In the genomic region with DNA sequence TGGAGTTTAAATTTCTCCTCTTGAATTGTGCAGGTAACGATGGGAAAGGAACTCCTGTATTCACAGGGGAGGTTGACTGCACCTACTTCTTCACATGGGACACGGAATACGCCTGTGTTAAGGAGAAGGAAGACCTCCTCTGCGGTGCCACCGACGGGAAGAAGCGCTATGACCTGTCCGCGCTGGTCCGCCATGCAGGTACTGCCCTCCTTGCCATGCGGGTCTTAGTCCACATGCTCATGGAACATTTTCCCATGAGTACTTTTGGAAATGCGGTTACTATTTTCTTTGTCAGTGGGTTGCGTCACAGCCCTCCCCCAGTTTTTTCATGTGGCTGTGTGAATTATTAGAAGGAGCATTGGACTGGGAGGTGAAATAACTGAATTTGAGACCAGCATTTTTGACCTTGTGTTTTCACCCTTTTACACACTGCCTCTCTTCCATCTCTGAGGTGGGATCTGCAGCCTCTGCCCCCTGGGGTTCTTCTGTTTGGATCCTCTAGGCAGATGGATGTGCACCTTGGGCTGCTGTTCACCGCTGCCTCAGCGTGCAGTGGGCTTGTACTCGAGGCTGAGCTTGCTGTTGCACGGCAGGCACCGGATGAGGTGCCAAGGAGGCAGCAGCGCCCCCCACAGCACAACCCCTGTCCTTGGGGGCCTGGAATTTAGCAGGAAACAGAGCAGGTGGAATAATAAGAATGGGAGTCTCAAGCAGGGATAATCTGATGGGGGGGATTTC, we compare ENCODE assay signal across 23 cellular contexts.
DNase-seq lines count a peak whose midpoint lies in the region; ATAC-seq, FAIRE-seq and TF ChIP-seq lines count a peak whose summit lies in the region.
"Had no signal": no experiment of that assay in that cellular context is flagged by ENCODE, and none has a peak within 500 bp of the region (broad histone marks: within the 10 kb centered on the region; RNA-seq: fewer than 3 reads in every experiment).

No MANE protein-coding gene starts in this region.

- 96% methylated on average over 19 of the region's 19 CpGs; no CpG with 5 or more reads in 1 of the 2 experiments for WGBS in H1 (ENCODE audit: extremely low coverage in 1 of 2, insufficient coverage in 1 of 2, insufficient read length in 1 of 2, insufficient replicate concordance in 2 of 2, low coverage in 1 of 2, low lambda C conversion rate in 2 of 2, missing lambda C conversion rate in 1 of 2), 2 experiments

- POLR2A ChIA-PET in H1 (lab: Charles Lee; ENCODE audit: partially characterized antibody) = no interaction called here

- TF ChIP-seq RAD21 in H1 (IDR thresholded peaks at IDR 0.05 in 1 of 2, conservative IDR thresholded peaks at IDR 0.05 in 1 of 2; ENCODE audit: low read depth in 2 of 2, low read length in 2 of 2) = peak; percentile 22 to 37; a peak in 3 of 4 replicates

- no peak overlapping the region for H3K4me3 Mint-ChIP-seq in stimulated activated naive CD8-positive, alpha-beta T cell treated with anti-CD3 and anti-CD28 coated beads, Interleukin-15, amount 100 ng/mL, for 72 hours
- no peak overlapping the region for H3K4me3 Mint-ChIP-seq in natural killer cell treated with Interleukin-12 subunit alpha and Interleukin-12 subunit beta and Interleukin-15 and Interleukin-18, amount 100 ng/mL, for 72 hours
- H3K4me3 Mint-ChIP-seq in HFFc6 = no peak overlapping the region
- H3K4me3 Mint-ChIP-seq: CD4-positive, alpha-beta T cell; neural progenitor cell had no signal

- no peak overlapping the region for H4K5ac ChIP-seq in H1 (ENCODE audit: insufficient read length, low read depth, low read length)

- no peak for ATAC-seq in stimulated activated naive CD8-positive, alpha-beta T cell treated with anti-CD3 and anti-CD28 coated beads, Interleukin-15, amount 100 ng/mL, for 72 hours
- no peak for ATAC-seq in stimulated activated naive CD8-positive, alpha-beta T cell treated with anti-CD3 and anti-CD28 coated beads, Interleukin-15, Interleukin-2, amounts not matched to agents 100 U/mL and 50 U/mL, for 24 hours
- ATAC-seq in natural killer cell treated with Interleukin-12 subunit alpha and Interleukin-12 subunit beta and Interleukin-15 and Interleukin-18, amount 100 ng/mL, for 72 hours = no peak
- ATAC-seq: mucosa of descending colon had no signal

- no peak overlapping the region for H4K91ac ChIP-seq in H1 (replicated peaks; ENCODE audit: insufficient read length, low read length)

- H3K4me1 Mint-ChIP-seq in stimulated activated naive CD8-positive, alpha-beta T cell treated with anti-CD3 and anti-CD28 coated beads, Interleukin-15, amount 100 ng/mL, for 72 hours = peaks cover 23% of the 10 kb centered on the region
- H3K4me1 Mint-ChIP-seq in natural killer cell treated with Interleukin-12 subunit alpha and Interleukin-12 subunit beta and Interleukin-15 and Interleukin-18, amount 100 ng/mL, for 72 hours (ENCODE audit: low read depth in 2 of 2) = peaks cover 37 to 61% of the 10 kb centered on the region in 2 donors
- peaks cover 60% of the 10 kb centered on the region for H3K4me1 Mint-ChIP-seq in HFFc6 (ENCODE audit: low read depth)
- H3K4me1 Mint-ChIP-seq: neural progenitor cell had no signal

- H3K36me3 ChIP-seq in H1 (ENCODE audit: control insufficient read depth in 2 of 4, insufficient read depth in 4 of 4, low read length in 3 of 4) = peaks cover 26 to 61% (median 55%) of the 10 kb centered on the region in 4 experiments
- H3K36me3 ChIP-seq: neural progenitor cell had no signal

- no peak overlapping the region for H3K18ac ChIP-seq in H1 (ENCODE audit: extremely low read depth, low read length)

- H3K14ac ChIP-seq in H1 (ENCODE audit: insufficient read length) = no peak overlapping the region

- CTCF ChIA-PET in H1 (lab: Charles Lee; ENCODE audit: partially characterized antibody) = interaction anchor here (0.8 to 1.7 kb wide), 5 partner anchors 9 to 177 kb away, joined by 3 to 6 read pairs (median 3); no protein-coding TSS in a partner anchor

- no peak overlapping the region for H2AFZ ChIP-seq in H1 (ENCODE audit: low read length)
- H2AFZ ChIP-seq: neural progenitor cell had no signal

- H3K27me3 ChIP-seq in H1 (replicated peaks in 1 of 4; ENCODE audit: control insufficient read depth in 3 of 4, extremely low read depth in 1 of 4, insufficient read depth in 3 of 4, low read length in 3 of 4) = no peaks in the 10 kb centered on the region
- H3K27me3 ChIP-seq: heart right ventricle, left lung, neural progenitor cell had no signal

- H3K4ac ChIP-seq in H1 (replicated peaks; ENCODE audit: insufficient read length, low read depth, low read length) = no peak overlapping the region

- no peaks in the 10 kb centered on the region for H3K27me3 Mint-ChIP-seq in stimulated activated naive CD8-positive, alpha-beta T cell treated with anti-CD3 and anti-CD28 coated beads, Interleukin-15, amount 100 ng/mL, for 72 hours
- H3K27me3 Mint-ChIP-seq in natural killer cell treated with Interleukin-12 subunit alpha and Interleukin-12 subunit beta and Interleukin-15 and Interleukin-18, amount 100 ng/mL, for 72 hours = no peaks in the 10 kb centered on the region
- H3K27me3 Mint-ChIP-seq in HFFc6 (ENCODE audit: insufficient read depth) = peaks cover 2% of the 10 kb centered on the region
- H3K27me3 Mint-ChIP-seq: CD4-positive, alpha-beta T cell had no signal

- no peaks in the 10 kb centered on the region for H3K4me1 ChIP-seq in H1 (replicated peaks in 1 of 4; ENCODE audit: control insufficient read depth in 3 of 4, insufficient read depth in 4 of 4, low read length in 3 of 4)
- H3K4me1 ChIP-seq: neural progenitor cell had no signal

- H2BK12ac ChIP-seq in H1 (ENCODE audit: low read depth, low read length) = no peak overlapping the region

- H3K4me2 ChIP-seq in H1 (ENCODE audit: insufficient read depth in 1 of 2, low read depth in 2 of 2, low read length in 2 of 2) = no peak overlapping the region
- H3K4me2 ChIP-seq: neural progenitor cell had no signal

- H3K9ac ChIP-seq in H1 (replicated peaks in 1 of 4; ENCODE audit: extremely low read depth in 1 of 4, low read depth in 3 of 4, low read length in 3 of 4) = no peak overlapping the region
- H3K9ac ChIP-seq: neural progenitor cell had no signal

- H3K27ac Mint-ChIP-seq in stimulated activated naive CD8-positive, alpha-beta T cell treated with anti-CD3 and anti-CD28 coated beads, Interleukin-15, amount 100 ng/mL, for 72 hours = peak overlapping the region; percentile 67 to 84
- H3K27ac Mint-ChIP-seq in natural killer cell treated with Interleukin-12 subunit alpha and Interleukin-12 subunit beta and Interleukin-15 and Interleukin-18, amount 100 ng/mL, for 72 hours = peak overlapping the region; percentile 43 to 72
- no peak overlapping the region for H3K27ac Mint-ChIP-seq in HFFc6
- H3K27ac Mint-ChIP-seq: neural progenitor cell had no signal

- H3K23ac ChIP-seq in H1 (ENCODE audit: insufficient read length) = no peak overlapping the region

- no peak for FAIRE-seq in H1 (lab: Jason Lieb, UNC)

- H2AK5ac ChIP-seq in H1 (ENCODE audit: low read depth, low read length) = no peak overlapping the region

- no peaks in the 10 kb centered on the region for H3K79me1 ChIP-seq in H1 (ENCODE audit: low read depth, low read length)

- TF ChIP-seq CTCF in H1 (IDR thresholded peaks at IDR 0.05; ENCODE audit: control extremely low read depth in 1 of 3, insufficient read depth in 1 of 3, low read depth in 1 of 3, low read length in 3 of 3) (peak; percentile 6 to 14 (median 8); a peak in 2 of 4 replicates), HFFc6 (IDR thresholded peaks at IDR 0.05) (no peak)

- peaks cover 3 to 6% of the 10 kb centered on the region in 2 experiments for H4K20me1 ChIP-seq in H1 (replicated peaks in 1 of 2; ENCODE audit: control insufficient read depth in 1 of 2, insufficient read depth in 2 of 2, low read length in 2 of 2)

- no peaks in the 10 kb centered on the region for H3K9me3 Mint-ChIP-seq in stimulated activated naive CD8-positive, alpha-beta T cell treated with anti-CD3 and anti-CD28 coated beads, Interleukin-15, amount 100 ng/mL, for 72 hours
- H3K9me3 Mint-ChIP-seq in natural killer cell treated with Interleukin-12 subunit alpha and Interleukin-12 subunit beta and Interleukin-15 and Interleukin-18, amount 100 ng/mL, for 72 hours = no peaks in the 10 kb centered on the region
- H3K9me3 Mint-ChIP-seq in HFFc6 = no peaks in the 10 kb centered on the region
- H3K9me3 Mint-ChIP-seq: CD4-positive, alpha-beta T cell; neural progenitor cell had no signal

- H2BK120ac ChIP-seq in H1 (replicated peaks; ENCODE audit: low read depth, low read length) = no peak overlapping the region

- peaks cover 52% of the 10 kb centered on the region for H3K36me3 Mint-ChIP-seq in natural killer cell treated with Interleukin-12 subunit alpha and Interleukin-12 subunit beta and Interleukin-15 and Interleukin-18, amount 100 ng/mL, for 72 hours
- H3K36me3 Mint-ChIP-seq in HFFc6 (ENCODE audit: low read depth) = peaks cover 45% of the 10 kb centered on the region

- no peak for TF ChIP-seq EP300 in H1 (IDR thresholded peaks at IDR 0.05; ENCODE audit: borderline replicate concordance in 1 of 2, low read depth in 2 of 2, low read length in 2 of 2)

- H2BK15ac ChIP-seq in H1 (ENCODE audit: low read length) = no peak overlapping the region

- no peak overlapping the region for H2BK5ac ChIP-seq in H1 (ENCODE audit: low read depth, low read length)

- no peaks in the 10 kb centered on the region for H3K79me2 ChIP-seq in H1 (ENCODE audit: control insufficient read depth in 1 of 2, insufficient read depth in 2 of 2, low read length in 2 of 2)

- H4K8ac ChIP-seq in H1 (ENCODE audit: extremely low read depth, insufficient read depth, low read length) = no peak overlapping the region

- no peak overlapping the region for H3K4me3 ChIP-seq in H1 (ENCODE audit: extremely low read depth in 1 of 4, insufficient read depth in 2 of 4, low read depth in 3 of 4, low read length in 4 of 4)
- H3K4me3 ChIP-seq: heart right ventricle, left lung, mucosa of descending colon, neural progenitor cell had no signal

- no peak overlapping the region for H3K56ac ChIP-seq in H1 (replicated peaks; ENCODE audit: insufficient read length, low read depth, low read length)

- no peaks in the 10 kb centered on the region for H3K9me3 ChIP-seq in H1 (ENCODE audit: insufficient read depth in 2 of 2, low read depth in 1 of 2, low read length in 1 of 2)
- H3K9me3 ChIP-seq: heart right ventricle, left lung, mucosa of descending colon had no signal

- no peak for DNase-seq in stimulated activated naive CD8-positive, alpha-beta T cell treated with anti-CD3 and anti-CD28 coated beads, Interleukin-15, amount 100 ng/mL, for 72 hours
- DNase-seq in stimulated activated naive CD8-positive, alpha-beta T cell treated with anti-CD3 and anti-CD28 coated beads, Interleukin-15, Interleukin-2, amounts not matched to agents 100 U/mL and 50 U/mL, for 24 hours = no peak
- DNase-seq in H1 (ENCODE audit: low read depth in 1 of 2, low spot score in 2 of 2) (no peak), HFFc6 (no peak), GF-D8 (lab: John Stamatoyannopoulos, UW) (no peak), SW480 (ENCODE audit: low spot score) (no peak)
- no peak for DNase-seq in natural killer cell treated with Interleukin-12 subunit alpha and Interleukin-12 subunit beta and Interleukin-15 and Interleukin-18, amount 100 ng/mL, for 72 hours (ENCODE audit: low spot score)
- no peak for DNase-seq in activated CD8-positive, alpha-beta memory T cell treated with anti-CD3 and anti-CD28 coated beads, Interleukin-2, amount 50 U/mL, for 4 hours
- DNase-seq: activated CD4-positive, alpha-beta T cell treated with anti-CD3 and anti-CD28 coated beads for 48 hours; activated naive CD4-positive, alpha-beta T cell treated with Interleukin-2 at 50 U/mL for 16 hours; DMS153; effector memory CD4-positive, alpha-beta T cell; GDM1; mucosa of descending colon; NCI-H2171; OCI-M1; retina; SHP77 treated with DMSO at 0.1 percent for 48 hours; T-helper 1 cell had no signal

- no peak for TF ChIP-seq POLR2A in H1 (IDR thresholded peaks at IDR 0.05; ENCODE audit: control extremely low read depth in 1 of 2, low read depth in 2 of 2, low read length in 2 of 2)

- no peak overlapping the region for H2BK20ac ChIP-seq in H1 (ENCODE audit: low read length)

- H3K27ac ChIP-seq in H1 (ENCODE audit: low read depth, low read length) = no peak overlapping the region
- H3K27ac ChIP-seq: heart right ventricle, left lung, neural progenitor cell had no signal

- H3K23me2 ChIP-seq in H1 (ENCODE audit: low read depth, low read length) = no peaks in the 10 kb centered on the region
